8 cellular contexts compared by ENCODE assay signal in genomic region chr12:1630081-1630826, GRCh38. TPM values are rescaled to one million over a fixed set of nuclear protein-coding genes. Genes with fewer than 3 reads are reported as not detected.
DNase-seq lines count a peak whose midpoint lies in the region; ATAC-seq lines count a peak whose summit lies in the region.

No MANE protein-coding gene starts in this region.

- H3K4me3 ChIP-seq in right cardiac atrium (ENCODE audit: low read length) (peak overlapping the region; percentile 52), rectal smooth muscle tissue (ENCODE audit: low read length) (peak overlapping the region; percentile 72)

- peak; percentile 51 for ATAC-seq in activated naive CD8-positive, alpha-beta T cell treated with anti-CD3 and anti-CD28 coated beads, Interleukin-2, amount 50 U/mL, for 24 hours
- peak; percentile 39 to 52 for ATAC-seq in right cardiac atrium
- no peak for ATAC-seq in HG02885 (IDR thresholded peaks at IDR 0.05; ENCODE audit: poor library complexity, unreplicated experiment)
- ATAC-seq in GM21825 (IDR thresholded peaks at IDR 0.05; ENCODE audit: unreplicated experiment): no peak

- no peak overlapping the region for H3K27ac Mint-ChIP-seq in activated naive CD8-positive, alpha-beta T cell treated with anti-CD3 and anti-CD28 coated beads, Interleukin-2, amount 50 U/mL, for 24 hours

- peak; percentile 26 for DNase-seq in NCI-H1436 (lab: John Stamatoyannopoulos, UW)
- no peak for DNase-seq in NCI-H1436 treated with DMSO at 0.1 percent for 48 hours (lab: John Stamatoyannopoulos, UW)
- DNase-seq in NCI-H345 treated with DMSO at 0.1 percent for 48 hours (lab: John Stamatoyannopoulos, UW; ENCODE audit: unreplicated experiment): peak; percentile 22
- peak; percentile 16 for DNase-seq in activated naive CD8-positive, alpha-beta T cell treated with anti-CD3 and anti-CD28 coated beads, Interleukin-2, amount 50 U/mL, for 24 hours
- DNase-seq in right cardiac atrium: peak; percentile 52 to 84 (median 84)

- intact Hi-C loops in right cardiac atrium (cut with DNase I): no loop called here

- peaks cover 10% of the 10 kb centered on the region for H3K4me1 Mint-ChIP-seq in activated naive CD8-positive, alpha-beta T cell treated with anti-CD3 and anti-CD28 coated beads, Interleukin-2, amount 50 U/mL, for 24 hours

- H3K9ac ChIP-seq in rectal smooth muscle tissue (ENCODE audit: low read length): no peak overlapping the region

- no peaks in the 10 kb centered on the region for H3K27me3 ChIP-seq in right cardiac atrium (ENCODE audit: control insufficient read depth, insufficient read depth)
- peaks cover 3% of the 10 kb centered on the region for H3K27me3 ChIP-seq in rectal smooth muscle tissue (ENCODE audit: control insufficient read depth, insufficient read depth, low read length)

- peaks cover 59% of the 10 kb centered on the region for H3K27me3 Mint-ChIP-seq in activated naive CD8-positive, alpha-beta T cell treated with anti-CD3 and anti-CD28 coated beads, Interleukin-2, amount 50 U/mL, for 24 hours

- no peaks in the 10 kb centered on the region for H3K9me3 Mint-ChIP-seq in activated naive CD8-positive, alpha-beta T cell treated with anti-CD3 and anti-CD28 coated beads, Interleukin-2, amount 50 U/mL, for 24 hours

- H3K36me3 ChIP-seq in rectal smooth muscle tissue (ENCODE audit: control insufficient read depth, insufficient read depth, low read length): no peaks in the 10 kb centered on the region

- no peaks in the 10 kb centered on the region for H3K36me3 Mint-ChIP-seq in activated naive CD8-positive, alpha-beta T cell treated with anti-CD3 and anti-CD28 coated beads, Interleukin-2, amount 50 U/mL, for 24 hours (ENCODE audit: low read depth)

- H3K27ac ChIP-seq in right cardiac atrium (ENCODE audit: low read length): no peak overlapping the region
- H3K27ac ChIP-seq in rectal smooth muscle tissue (ENCODE audit: low read depth, low read length): peak overlapping the region; percentile 55

- peak overlapping the region; percentile 42 for H3K4me3 Mint-ChIP-seq in activated naive CD8-positive, alpha-beta T cell treated with anti-CD3 and anti-CD28 coated beads, Interleukin-2, amount 50 U/mL, for 24 hours

- H3K9me3 ChIP-seq in right cardiac atrium (ENCODE audit: control insufficient read depth, low read length): no peaks in the 10 kb centered on the region

- WGBS in right cardiac atrium: 3% methylated on average over 60 of the region's 60 CpGs

- H3K4me1 ChIP-seq in right cardiac atrium (ENCODE audit: control insufficient read depth, insufficient read depth, low read length): peaks cover 4% of the 10 kb centered on the region
- peaks cover 10% of the 10 kb centered on the region for H3K4me1 ChIP-seq in rectal smooth muscle tissue (ENCODE audit: control insufficient read depth, insufficient read depth, low read length)

RNA-seq across cellular contexts. Expression of gene WNT5B, which starts 1.2 kb away (rescaled TPM):
- 1 to 10 TPM; 1.7 to 3.6 (median 2.6) TPM for total RNA-seq in right cardiac atrium
- 1.7 TPM for polyA plus RNA-seq in right cardiac atrium

RNA-seq across cellular contexts. Expression of gene FBXL14, which starts 35.9 kb away (rescaled TPM):
- total RNA-seq in right cardiac atrium: 1 to 10 TPM; 6.5 to 8.3 (median 8.0) TPM
- polyA plus RNA-seq in right cardiac atrium: 4.7 TPM

Comparison
In these comparisons a context has a peak if more than half of its experiments do, and no peak if none do; other contexts are left out.
1. ATAC-seq: peak in activated naive CD8-positive, alpha-beta T cell treated with anti-CD3 and anti-CD28 coated beads, Interleukin-2, amount 50 U/mL, for 24 hours (single experiment) and right cardiac atrium (2 of 2); none in HG02885 (single experiment) and GM21825 (single experiment).